10 cellular contexts compared by ENCODE assay signal in genomic region chr6:139927236-139927635, GRCh38.
A peak's percentile ranks its signal among the peaks of the same experiment; 100 is the strongest.
DNase-seq lines count a peak whose midpoint lies in the region; ATAC-seq and TF ChIP-seq lines count a peak whose summit lies in the region.
"Had no signal": no experiment of that assay in that cellular context is flagged by ENCODE, and none has a peak within 500 bp of the region (broad histone marks: within the 10 kb centered on the region; RNA-seq: fewer than 3 reads in every experiment).

No MANE protein-coding gene starts in this region.

- no peak overlapping the region for H3K27ac ChIP-seq in foreskin keratinocyte
- H3K27ac ChIP-seq: thoracic aorta had no signal

- in situ Hi-C loops in GM13977 (cut with MboI; ENCODE audit: low pct_unique_long_range_greater_than_20kb, low sequenced_read_pairs, unreplicated experiment), result no loop called here

- peak; percentile 67 for DNase-seq in AG04449 (ENCODE audit: low read depth, low spot score)
- peak; percentile 12 for DNase-seq in GM13977 (ENCODE audit: low spot score)
- peak; percentile 60 for DNase-seq in RPMI7951 (ENCODE audit: low read depth)
- DNase-seq in foreskin keratinocyte, result peak in 1 of 2 donors; percentile 11
- no peak for DNase-seq in cerebellar cortex (ENCODE audit: low spot score)
- DNase-seq: kidney glomerular epithelial cell had no signal

- POLR2A ChIA-PET in AG04449 (lab: Yijun Ruan, JAX), result interaction anchor here (3.0 kb wide), 1 partner anchor 553 kb away, joined by 17 read pairs; the partner anchor contains the start of gene CITED2

- CTCF ChIA-PET in AG04449 (lab: Yijun Ruan, JAX), result interaction anchor here (1.3 to 2.1 kb wide), 2 partner anchors 13 to 553 kb away, joined by 4 to 5 read pairs; partner anchors contain the start of gene CITED2

- peak; percentile 49 for TF ChIP-seq CTCF in AG04449 (IDR thresholded peaks at IDR 0.05; ENCODE audit: insufficient read depth, low read length, missing control alignments)
- TF ChIP-seq CTCF in GM13977 (IDR thresholded peaks at IDR 0.05; ENCODE audit: extremely low read depth, insufficient read depth, missing control alignments), result peak; percentile 58
- peak; percentile 33 for TF ChIP-seq CTCF in foreskin keratinocyte (conservative IDR thresholded peaks at IDR 0.05)

- ATAC-seq in foreskin keratinocyte (no peak), HG02870 (IDR thresholded peaks at IDR 0.05; ENCODE audit: unreplicated experiment) (no peak), HG03342 (IDR thresholded peaks at IDR 0.05; ENCODE audit: unreplicated experiment) (no peak), GM19463 (IDR thresholded peaks at IDR 0.05; ENCODE audit: unreplicated experiment) (no peak)

- no peaks in the 10 kb centered on the region for H3K27me3 ChIP-seq in foreskin keratinocyte

- no peaks in the 10 kb centered on the region for H3K4me1 ChIP-seq in foreskin keratinocyte

- no peak overlapping the region for H3K4me3 ChIP-seq in AG04449 (ENCODE audit: low read depth, low read length)
- H3K4me3 ChIP-seq: thoracic aorta had no signal
